In the genomic region with DNA sequence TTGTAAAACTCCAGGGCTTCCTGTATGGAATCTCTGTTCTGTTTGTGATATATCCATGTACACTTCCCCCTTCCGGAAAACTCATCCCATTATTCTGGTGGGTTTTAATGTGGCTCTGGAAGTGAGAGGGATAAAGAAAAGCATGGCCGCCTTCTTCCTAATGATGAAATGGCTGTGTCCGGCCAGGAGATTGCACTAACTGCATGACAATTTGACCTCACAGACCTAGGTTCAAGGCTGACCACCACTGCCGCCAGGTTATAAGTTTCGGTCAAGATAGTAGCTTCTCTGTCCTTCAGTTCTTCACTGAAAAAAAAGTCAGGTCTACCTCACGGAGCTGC, we compare ENCODE assay signal across 13 cellular contexts. TPM values are rescaled to one million over a fixed set of nuclear protein-coding genes. Genes with fewer than 3 reads are reported as not detected.
A peak's percentile ranks its signal among the peaks of the same experiment; 100 is the strongest.
DNase-seq lines count a peak whose midpoint lies in the region; ATAC-seq and TF ChIP-seq lines count a peak whose summit lies in the region.
"Had no signal": no experiment of that assay in that cellular context is flagged by ENCODE, and none has a peak within 500 bp of the region (broad histone marks: within the 10 kb centered on the region; RNA-seq: fewer than 3 reads in every experiment).

No MANE protein-coding gene starts in this region.

- ATAC-seq in Right ventricle myocardium superior (ENCODE audit: poor library complexity) (peak; percentile 10), HG03095 (IDR thresholded peaks at IDR 0.05; ENCODE audit: unreplicated experiment) (no peak)
- ATAC-seq: HCT116 had no signal

- no peaks in the 10 kb centered on the region for H3K9me3 ChIP-seq in muscle layer of duodenum (ENCODE audit: control insufficient read depth in 1 of 2, low read length in 2 of 2)

- DNase-seq in Right ventricle myocardium superior (no peak), cardiac septum (ENCODE audit: low spot score) (no peak), coronary artery (ENCODE audit: low spot score) (no peak), HuH-7.5 (ENCODE audit: low spot score) (no peak)
- no peak for DNase-seq in stimulated activated CD4-positive, alpha-beta T cell treated with anti-CD3 and anti-CD28 coated beads, Interleukin-4, amount 100 ng/mL, for 24 hours
- no peak for DNase-seq in stimulated activated CD4-positive, alpha-beta T cell treated with anti-CD3 and anti-CD28 coated beads, Interleukin-12 subunit alpha, Interleukin-12 subunit beta, amount 100 ng/mL, for 4 hours
- DNase-seq: activated B cell treated with CpG ODN at 0.5 μM for 24 hours, NCI-H446 treated with DMSO at 0.1 percent for 48 hours had no signal

- no peak for TF ChIP-seq CTCF in coronary artery (IDR thresholded peaks at IDR 0.05)

- H3K4me3 ChIP-seq in coronary artery (peak overlapping the region; percentile 67), muscle layer of duodenum (ENCODE audit: low read depth in 1 of 2, low read length in 2 of 2) (peak overlapping the region; percentile 69 to 84)
- H3K4me3 ChIP-seq: cardiac muscle cell had no signal

- H3K27me3 ChIP-seq in muscle layer of duodenum (ENCODE audit: low read depth, low read length) = no peaks in the 10 kb centered on the region
- H3K27me3 ChIP-seq: cardiac muscle cell had no signal

- H3K36me3 ChIP-seq in muscle layer of duodenum (ENCODE audit: control insufficient read depth in 1 of 2, insufficient read depth in 2 of 2, low read length in 2 of 2) = no peaks in the 10 kb centered on the region
- H3K36me3 ChIP-seq: cardiac muscle cell had no signal

- intact Hi-C loops in Right ventricle myocardium superior (cut with DNase I) (no loop called here), cardiac septum (cut with DNase I) (no loop called here)

- no peaks in the 10 kb centered on the region for H3K4me1 ChIP-seq in muscle layer of duodenum (ENCODE audit: control insufficient read depth in 1 of 2, insufficient read depth in 2 of 2, low read length in 2 of 2)

- H3K27ac ChIP-seq in coronary artery = peak overlapping the region; percentile 47 to 53
- peak overlapping the region; percentile 83 for H3K27ac ChIP-seq in muscle layer of duodenum (ENCODE audit: low read length)
- H3K27ac ChIP-seq: cardiac muscle cell had no signal

RNA-seq across cellular contexts. Expression of gene NPAS3, which starts 41.0 kb away (rescaled TPM):
- total RNA-seq in Right ventricle myocardium superior = 1.7 TPM
- total RNA-seq in cardiac septum = 4.9 TPM
- total RNA-seq: activated B cell treated with CpG ODN at 0.5 μM for 24 hours, HT-29 had no signal
